ENCODE assay signal across 24 cellular contexts in genomic region chr19:2761876-2762782, GRCh38. TPM values are rescaled to one million over a fixed set of nuclear protein-coding genes. Genes with fewer than 3 reads are reported as not detected.
DNase-seq lines count a peak whose midpoint lies in the region; ATAC-seq, FAIRE-seq and TF ChIP-seq lines count a peak whose summit lies in the region.
"Had no signal": no experiment of that assay in that cellular context is flagged by ENCODE, and none has a peak within 500 bp of the region (broad histone marks: within the 10 kb centered on the region; RNA-seq: fewer than 3 reads in every experiment).

No MANE protein-coding gene starts in this region.

- H3K9ac ChIP-seq in HepG2 (ENCODE audit: insufficient read depth, low read depth, low read length), result no peak overlapping the region
- no peak overlapping the region for H3K9ac ChIP-seq in GM23248

- CTCF ChIA-PET in HepG2 (lab: Yijun Ruan, JAX; ENCODE audit: low intra/inter-chr PET ratio, low total read pairs), result no interaction called here

- in situ Hi-C loops in HepG2 (cut with HindIII; ENCODE audit: extremely low pct_ligation_motif_present, low pct_unique_long_range_greater_than_20kb) (no loop called here), GM13977 (cut with MboI; ENCODE audit: low pct_unique_long_range_greater_than_20kb, low sequenced_read_pairs, unreplicated experiment) (no loop called here), GM23248 (cut with MboI) (no loop called here)

- H3K27ac ChIP-seq in HepG2 (ENCODE audit: extremely low read length, insufficient read depth, low read length) (no peak overlapping the region), GM23248 (no peak overlapping the region)

- no peak for TF ChIP-seq RAD21 in HepG2 (CRISPR knock-in tag; IDR thresholded peaks at IDR 0.05)

- H3K4me1 ChIP-seq in HepG2 (ENCODE audit: insufficient read depth, low read length), result no peaks in the 10 kb centered on the region
- H3K4me1 ChIP-seq in GM23248 (ENCODE audit: insufficient read depth), result no peaks in the 10 kb centered on the region
- H3K4me1 ChIP-seq: BE2C had no signal

- no peaks in the 10 kb centered on the region for H3K27me3 ChIP-seq in HepG2 (ENCODE audit: control insufficient read depth in 1 of 2, insufficient read depth in 2 of 2, low read length in 2 of 2)
- no peaks in the 10 kb centered on the region for H3K27me3 ChIP-seq in GM23248 (replicated peaks; ENCODE audit: insufficient read depth)
- H3K27me3 ChIP-seq: BE2C had no signal

- no peak overlapping the region for H3K4me3 Mint-ChIP-seq in stimulated activated naive CD8-positive, alpha-beta T cell treated with anti-CD3 and anti-CD28 coated beads, Interleukin-15, amount 100 ng/mL, for 72 hours
- H3K4me3 Mint-ChIP-seq: CD4-positive, CD25-positive, alpha-beta regulatory T cell; CD8-positive, alpha-beta memory T cell; HFFc6; IgD-negative memory B cell had no signal

- no peaks in the 10 kb centered on the region for H3K9me3 Mint-ChIP-seq in stimulated activated naive CD8-positive, alpha-beta T cell treated with anti-CD3 and anti-CD28 coated beads, Interleukin-15, amount 100 ng/mL, for 72 hours
- H3K9me3 Mint-ChIP-seq: CD8-positive, alpha-beta memory T cell; HFFc6; IgD-negative memory B cell had no signal

- peaks cover 13% of the 10 kb centered on the region for H3K4me1 Mint-ChIP-seq in stimulated activated naive CD8-positive, alpha-beta T cell treated with anti-CD3 and anti-CD28 coated beads, Interleukin-15, amount 100 ng/mL, for 72 hours

- H3K27me3 Mint-ChIP-seq in stimulated activated naive CD8-positive, alpha-beta T cell treated with anti-CD3 and anti-CD28 coated beads, Interleukin-15, amount 100 ng/mL, for 72 hours, result no peaks in the 10 kb centered on the region
- H3K27me3 Mint-ChIP-seq: CD4-positive, CD25-positive, alpha-beta regulatory T cell; CD8-positive, alpha-beta memory T cell; IgD-negative memory B cell had no signal

- BruUV-seq in HepG2 (replicated peaks; lab: Mats Ljungman, UMichigan), result no TSS peak

- H4K20me1 ChIP-seq in HepG2 (ENCODE audit: insufficient read depth, low read length) (no peaks in the 10 kb centered on the region), GM23248 (ENCODE audit: insufficient read depth) (no peaks in the 10 kb centered on the region)

- TF ChIP-seq POLR2A in HepG2 (IDR thresholded peaks at IDR 0.05; ENCODE audit: insufficient read depth in 1 of 2, low read depth in 2 of 2, low read length in 2 of 2), result no peak

- no peaks in the 10 kb centered on the region for H3K9me2 ChIP-seq in GM23248 (ENCODE audit: insufficient read depth)

- intact Hi-C loops in HepG2 (cut with micrococcal nuclease; ENCODE audit: unreplicated experiment), result no loop called here

- POLR2A ChIA-PET in HepG2 (lab: Yijun Ruan, JAX), result no interaction called here

- 97% methylated on average over 35 of the region's 43 CpGs for WGBS in HepG2 (ENCODE audit: low lambda C conversion rate)
- WGBS in GM23248 (ENCODE audit: low coverage in 1 of 2, low lambda C conversion rate in 2 of 2, missing lambda C conversion rate in 2 of 2), 2 experiments, result 94 to 96% methylated on average over 37 to 43 of the region's 43 CpGs

- TF ChIP-seq CTCF in HepG2 (CRISPR knock-in tag; IDR thresholded peaks at IDR 0.05) (no peak), GM13977 (IDR thresholded peaks at IDR 0.05; ENCODE audit: extremely low read depth, insufficient read depth, missing control alignments) (no peak)

- no peak for ATAC-seq in stimulated activated naive CD8-positive, alpha-beta T cell treated with anti-CD3 and anti-CD28 coated beads, Interleukin-15, amount 100 ng/mL, for 72 hours
- no peak for ATAC-seq in stimulated activated naive CD8-positive, alpha-beta T cell treated with anti-CD3 and anti-CD28 coated beads, Interleukin-15, Interleukin-2, amounts not matched to agents 100 U/mL and 50 U/mL, for 24 hours
- ATAC-seq in HepG2, result no peak

- no peak for FAIRE-seq in HepG2 (lab: Jason Lieb, UNC)
- FAIRE-seq: A204.1, G401.6, GM12891, H1, HTR-8/SVneo had no signal

- H3K9me3 ChIP-seq in HepG2 (ENCODE audit: low read length) (no peaks in the 10 kb centered on the region), GM23248 (ENCODE audit: low read depth) (no peaks in the 10 kb centered on the region)
- H3K9me3 ChIP-seq: BE2C had no signal

- TF ChIP-seq EP300 in HepG2 (IDR thresholded peaks at IDR 0.05; ENCODE audit: low read depth in 2 of 2, low read length in 2 of 2) (no peak), HepG2 (CRISPR knock-in tag; IDR thresholded peaks at IDR 0.05; ENCODE audit: borderline replicate concordance) (no peak)

- H3K4me3 ChIP-seq in HepG2 (replicated peaks in 1 of 3; ENCODE audit: insufficient read depth in 1 of 3, low read depth in 2 of 3, low read length in 3 of 3) (no peak overlapping the region), GM23248 (no peak overlapping the region)

- H3F3A ChIP-seq in GM23248 (ENCODE audit: insufficient read depth), result no peaks in the 10 kb centered on the region

- H2AFZ ChIP-seq in HepG2 (ENCODE audit: low read length) (no peak overlapping the region), GM23248 (no peak overlapping the region)

- no peak overlapping the region for H3K4me2 ChIP-seq in HepG2 (ENCODE audit: low read depth, low read length)
- no peak overlapping the region for H3K4me2 ChIP-seq in GM23248 (ENCODE audit: unreplicated experiment)

- no peak for DNase-seq in stimulated activated naive CD8-positive, alpha-beta T cell treated with anti-CD3 and anti-CD28 coated beads, Interleukin-15, amount 100 ng/mL, for 72 hours
- DNase-seq in stimulated activated naive CD8-positive, alpha-beta T cell treated with anti-CD3 and anti-CD28 coated beads, Interleukin-15, Interleukin-2, amounts not matched to agents 100 U/mL and 50 U/mL, for 24 hours, result no peak
- DNase-seq in M059J (ENCODE audit: low read depth) (peak; percentile 33), HepG2 (ENCODE audit: low spot score) (no peak), GM13977 (ENCODE audit: low spot score) (no peak), GM23248 (no peak)
- DNase-seq in effector CD8-positive, alpha-beta T cell (lab: John Stamatoyannopoulos, UW), result no peak
- DNase-seq: ACHN; BE2C; C1 segment of cervical spinal cord; CD4-positive, CD25-positive, alpha-beta regulatory T cell; CD8-positive, alpha-beta memory T cell; COR-L47; DMS 273 treated with DMSO at 0.1 percent for 48 hours; DMS53; HCEC 1CT; HFFc6; KG1 had no signal

- no peaks in the 10 kb centered on the region for H3K79me2 ChIP-seq in HepG2 (ENCODE audit: insufficient read depth, low read length)
- no peaks in the 10 kb centered on the region for H3K79me2 ChIP-seq in GM23248 (ENCODE audit: insufficient read depth)

- peaks cover 36 to 75% of the 10 kb centered on the region in 2 experiments; a peak in 4 of 5 replicates for H3K36me3 ChIP-seq in HepG2 (replicated peaks in 1 of 2; ENCODE audit: control insufficient read depth in 1 of 2, insufficient read depth in 2 of 2, low read length in 2 of 2)
- H3K36me3 ChIP-seq in GM23248 (ENCODE audit: low read depth), result peaks cover 4% of the 10 kb centered on the region; the same call in 1 of the 2 replicates

- peak overlapping the region; percentile 25 to 91 for H3K27ac Mint-ChIP-seq in stimulated activated naive CD8-positive, alpha-beta T cell treated with anti-CD3 and anti-CD28 coated beads, Interleukin-15, amount 100 ng/mL, for 72 hours
- H3K27ac Mint-ChIP-seq: CD8-positive, alpha-beta memory T cell; HFFc6; IgD-negative memory B cell had no signal

RNA-seq across cellular contexts. Expression of gene SGTA, which starts 20.9 kb away (rescaled TPM):
- 60.4 and 87.9 TPM in 2 replicates for total RNA-seq in M059J (2014; rRNA removed; shearing (Covaris generic))
- 47.4 and 47.5 TPM in 2 replicates for total RNA-seq in HepG2 (2016; rRNA removed; fragmentation: Illumina TruSeq; extraction: Trizol)
- 15.4 and 15.7 TPM in 2 replicates for total RNA-seq in HepG2 (2016; cell fraction: cytosol; rRNA removed; fragmentation: Illumina TruSeq; extraction: Trizol; ENCODE audit: low read depth)
- total RNA-seq in HepG2 (2016; cell fraction: insoluble cytoplasmic fraction; rRNA removed; fragmentation: Illumina TruSeq; extraction: Trizol), result 38.4 and 51.3 TPM in 2 replicates
- total RNA-seq in HepG2 (2016; cell fraction: membrane; rRNA removed; fragmentation: Illumina TruSeq; extraction: Trizol), result 36.5 and 39.1 TPM in 2 replicates
- 22.7 and 29.7 TPM in 2 replicates for total RNA-seq in HepG2 (2016; cell fraction: nucleus; rRNA removed; fragmentation: Illumina TruSeq; extraction: Trizol)
- polyA plus RNA-seq in HepG2 (2011; rRNA removed) (43.0 and 43.9 TPM in 2 replicates), GM23248 (2016; fragmentation: Nextera tagmentation; extraction: Ambion mirVana) (66.0 and 66.2 TPM in 2 replicates)
- 36.5 and 53.7 TPM in 2 replicates for polyA plus RNA-seq in HepG2 (2011; cell fraction: cytosol; rRNA removed)
- polyA plus RNA-seq in HepG2 (2011; cell fraction: nucleus; rRNA removed), result 91.7 and 100.0 TPM in 2 replicates
- 31.5 and 46.4 TPM in 2 replicates for polyA plus RNA-seq in HepG2 (2012)
- 19.4 and 21.9 TPM in 2 replicates for polyA plus RNA-seq in HepG2 (2016; cell fraction: cytosol; fragmentation: Illumina TruSeq; extraction: Trizol; ENCODE audit: low read depth)
- 59.1 and 69.1 TPM in 2 replicates for polyA plus RNA-seq in HepG2 (2016; cell fraction: insoluble cytoplasmic fraction; fragmentation: Illumina TruSeq; extraction: Trizol; ENCODE audit: low read depth)
- polyA plus RNA-seq in HepG2 (2016; cell fraction: membrane; fragmentation: Illumina TruSeq; extraction: Trizol; ENCODE audit: low read depth), result 43.4 and 44.2 TPM in 2 replicates
- polyA plus RNA-seq in HepG2 (2016; cell fraction: nucleus; fragmentation: Illumina TruSeq; extraction: Trizol; ENCODE audit: insufficient read depth, low read depth), result 75.8 and 78.8 TPM in 2 replicates
- polyA minus RNA-seq in HepG2 (2011; rRNA and poly(A)+ RNA removed; ENCODE audit: low replicate concordance), result 33.4 and 37.8 TPM in 2 replicates
- 21.6 and 25.4 TPM in 2 replicates for polyA minus RNA-seq in HepG2 (2011; cell fraction: cytosol; rRNA and poly(A)+ RNA removed)
- polyA minus RNA-seq in HepG2 (2011; cell fraction: nucleus; rRNA and poly(A)+ RNA removed), result 12.1 and 13.1 TPM in 2 replicates
- total RNA-seq in GM23248 (2014; rRNA removed; shearing (Covaris generic)), result 56.1 and 57.5 TPM in 2 replicates

RNA-seq across cellular contexts. Expression of gene SLC39A3, which starts 22.3 kb away (rescaled TPM):
- total RNA-seq in M059J (2014; rRNA removed; shearing (Covaris generic)), result 73.7 and 80.4 TPM in 2 replicates
- total RNA-seq in HepG2 (2016; rRNA removed; fragmentation: Illumina TruSeq; extraction: Trizol), result 25.0 and 41.6 TPM in 2 replicates
- 28.6 and 43.2 TPM in 2 replicates for total RNA-seq in HepG2 (2016; cell fraction: cytosol; rRNA removed; fragmentation: Illumina TruSeq; extraction: Trizol; ENCODE audit: low read depth)
- total RNA-seq in HepG2 (2016; cell fraction: insoluble cytoplasmic fraction; rRNA removed; fragmentation: Illumina TruSeq; extraction: Trizol), result 19.6 and 44.5 TPM in 2 replicates
- total RNA-seq in HepG2 (2016; cell fraction: membrane; rRNA removed; fragmentation: Illumina TruSeq; extraction: Trizol), result 45.1 and 60.0 TPM in 2 replicates
- total RNA-seq in HepG2 (2016; cell fraction: nucleus; rRNA removed; fragmentation: Illumina TruSeq; extraction: Trizol), result 30.3 and 32.7 TPM in 2 replicates
- polyA plus RNA-seq in HepG2 (2011; rRNA removed), result 33.6 and 34.2 TPM in 2 replicates
- 39.9 and 48.2 TPM in 2 replicates for polyA plus RNA-seq in HepG2 (2011; cell fraction: cytosol; rRNA removed)
- 22.1 and 24.0 TPM in 2 replicates for polyA plus RNA-seq in HepG2 (2011; cell fraction: nucleus; rRNA removed)
- polyA plus RNA-seq in HepG2 (2012), result 18.4 and 30.9 TPM in 2 replicates
- 41.4 and 52.9 TPM in 2 replicates for polyA plus RNA-seq in HepG2 (2016; cell fraction: cytosol; fragmentation: Illumina TruSeq; extraction: Trizol; ENCODE audit: low read depth)
- 27.9 and 37.1 TPM in 2 replicates for polyA plus RNA-seq in HepG2 (2016; cell fraction: insoluble cytoplasmic fraction; fragmentation: Illumina TruSeq; extraction: Trizol; ENCODE audit: low read depth)
- polyA plus RNA-seq in HepG2 (2016; cell fraction: membrane; fragmentation: Illumina TruSeq; extraction: Trizol; ENCODE audit: low read depth), result 50.5 and 57.8 TPM in 2 replicates
- 65.1 and 70.7 TPM in 2 replicates for polyA plus RNA-seq in HepG2 (2016; cell fraction: nucleus; fragmentation: Illumina TruSeq; extraction: Trizol; ENCODE audit: insufficient read depth, low read depth)
- polyA minus RNA-seq in HepG2 (2011; rRNA and poly(A)+ RNA removed; ENCODE audit: low replicate concordance), result 38.4 and 71.1 TPM in 2 replicates
- 13.8 and 15.1 TPM in 2 replicates for polyA minus RNA-seq in HepG2 (2011; cell fraction: cytosol; rRNA and poly(A)+ RNA removed)
- polyA minus RNA-seq in HepG2 (2011; cell fraction: nucleus; rRNA and poly(A)+ RNA removed), result 8.5 and 9.3 TPM in 2 replicates
- total RNA-seq in GM23248 (2014; rRNA removed; shearing (Covaris generic)), result 38.4 and 50.9 TPM in 2 replicates
- polyA plus RNA-seq in GM23248 (2016; fragmentation: Nextera tagmentation; extraction: Ambion mirVana), result 45.0 and 45.2 TPM in 2 replicates

RNA-seq across cellular contexts. Expression of gene THOP1, which starts 23.2 kb away (rescaled TPM):
- 61.7 and 134 TPM in 2 replicates for total RNA-seq in M059J (2014; rRNA removed; shearing (Covaris generic))
- 98.1 and 116 TPM in 2 replicates for total RNA-seq in HepG2 (2016; rRNA removed; fragmentation: Illumina TruSeq; extraction: Trizol)
- total RNA-seq in HepG2 (2016; cell fraction: cytosol; rRNA removed; fragmentation: Illumina TruSeq; extraction: Trizol; ENCODE audit: low read depth), result 12.3 and 13.1 TPM in 2 replicates
- total RNA-seq in HepG2 (2016; cell fraction: insoluble cytoplasmic fraction; rRNA removed; fragmentation: Illumina TruSeq; extraction: Trizol), result 83.9 and 120 TPM in 2 replicates
- total RNA-seq in HepG2 (2016; cell fraction: membrane; rRNA removed; fragmentation: Illumina TruSeq; extraction: Trizol), result 35.7 and 37.5 TPM in 2 replicates
- 71.2 and 83.7 TPM in 2 replicates for total RNA-seq in HepG2 (2016; cell fraction: nucleus; rRNA removed; fragmentation: Illumina TruSeq; extraction: Trizol)
- polyA plus RNA-seq in HepG2 (2011; rRNA removed) (74.4 and 81.4 TPM in 2 replicates), GM23248 (2016; fragmentation: Nextera tagmentation; extraction: Ambion mirVana) (64.8 and 70.0 TPM in 2 replicates)
- 50.2 and 88.6 TPM in 2 replicates for polyA plus RNA-seq in HepG2 (2011; cell fraction: cytosol; rRNA removed)
- polyA plus RNA-seq in HepG2 (2011; cell fraction: nucleus; rRNA removed), result 183 and 242 TPM in 2 replicates
- polyA plus RNA-seq in HepG2 (2012), result 41.9 and 45.1 TPM in 2 replicates
- 9.6 TPM in 2 replicates for polyA plus RNA-seq in HepG2 (2016; cell fraction: cytosol; fragmentation: Illumina TruSeq; extraction: Trizol; ENCODE audit: low read depth)
- polyA plus RNA-seq in HepG2 (2016; cell fraction: insoluble cytoplasmic fraction; fragmentation: Illumina TruSeq; extraction: Trizol; ENCODE audit: low read depth), result 69.9 and 92.7 TPM in 2 replicates
- 20.1 and 20.4 TPM in 2 replicates for polyA plus RNA-seq in HepG2 (2016; cell fraction: membrane; fragmentation: Illumina TruSeq; extraction: Trizol; ENCODE audit: low read depth)
- 159 and 175 TPM in 2 replicates for polyA plus RNA-seq in HepG2 (2016; cell fraction: nucleus; fragmentation: Illumina TruSeq; extraction: Trizol; ENCODE audit: insufficient read depth, low read depth)
- polyA minus RNA-seq in HepG2 (2011; rRNA and poly(A)+ RNA removed; ENCODE audit: low replicate concordance), result 118 and 211 TPM in 2 replicates
- 39.9 and 51.4 TPM in 2 replicates for polyA minus RNA-seq in HepG2 (2011; cell fraction: cytosol; rRNA and poly(A)+ RNA removed)
- 26.3 and 32.6 TPM in 2 replicates for polyA minus RNA-seq in HepG2 (2011; cell fraction: nucleus; rRNA and poly(A)+ RNA removed)
- total RNA-seq in GM23248 (2014; rRNA removed; shearing (Covaris generic)), result 136 and 153 TPM in 2 replicates

RNA-seq across cellular contexts. Expression of gene DIRAS1, which starts 41.0 kb away (rescaled TPM):
- 1.2 and 1.6 TPM in 2 replicates for total RNA-seq in M059J (2014; rRNA removed; shearing (Covaris generic))
- total RNA-seq in HepG2 (2016; rRNA removed; fragmentation: Illumina TruSeq; extraction: Trizol), result 0.97 and 1.2 TPM in 2 replicates
- 0.61 and 0.62 TPM in 2 replicates for total RNA-seq in HepG2 (2016; cell fraction: cytosol; rRNA removed; fragmentation: Illumina TruSeq; extraction: Trizol; ENCODE audit: low read depth)
- 1.0 and 1.1 TPM in 2 replicates for total RNA-seq in HepG2 (2016; cell fraction: insoluble cytoplasmic fraction; rRNA removed; fragmentation: Illumina TruSeq; extraction: Trizol)
- total RNA-seq in HepG2 (2016; cell fraction: membrane; rRNA removed; fragmentation: Illumina TruSeq; extraction: Trizol), result 1.3 and 1.6 TPM in 2 replicates
- total RNA-seq in HepG2 (2016; cell fraction: nucleus; rRNA removed; fragmentation: Illumina TruSeq; extraction: Trizol), result 0.56 and 0.94 TPM in 2 replicates
- polyA plus RNA-seq in HepG2 (2011; rRNA removed) (1.8 and 2.9 TPM in 2 replicates), GM23248 (2016; fragmentation: Nextera tagmentation; extraction: Ambion mirVana) (2.6 TPM in 2 replicates)
- 1.7 and 2.2 TPM in 2 replicates for polyA plus RNA-seq in HepG2 (2011; cell fraction: cytosol; rRNA removed)
- polyA plus RNA-seq in HepG2 (2011; cell fraction: nucleus; rRNA removed), result 2.6 and 3.2 TPM in 2 replicates
- polyA plus RNA-seq in HepG2 (2012), result 1.3 and 1.7 TPM in 2 replicates
- 0.97 and 1.5 TPM in 2 replicates for polyA plus RNA-seq in HepG2 (2016; cell fraction: cytosol; fragmentation: Illumina TruSeq; extraction: Trizol; ENCODE audit: low read depth)
- 1.7 and 2.5 TPM in 2 replicates for polyA plus RNA-seq in HepG2 (2016; cell fraction: insoluble cytoplasmic fraction; fragmentation: Illumina TruSeq; extraction: Trizol; ENCODE audit: low read depth)
- polyA plus RNA-seq in HepG2 (2016; cell fraction: membrane; fragmentation: Illumina TruSeq; extraction: Trizol; ENCODE audit: low read depth), result 1.8 and 1.9 TPM in 2 replicates
- polyA plus RNA-seq in HepG2 (2016; cell fraction: nucleus; fragmentation: Illumina TruSeq; extraction: Trizol; ENCODE audit: insufficient read depth, low read depth), result 1.9 and 2.0 TPM in 2 replicates
- polyA minus RNA-seq in HepG2 (2011; rRNA and poly(A)+ RNA removed; ENCODE audit: low replicate concordance), result 0.35 and 2.3 TPM in 2 replicates
- polyA minus RNA-seq in HepG2 (2011; cell fraction: cytosol; rRNA and poly(A)+ RNA removed), result 1.7 and 1.8 TPM in 2 replicates
- 0.64 and 0.75 TPM in 2 replicates for polyA minus RNA-seq in HepG2 (2011; cell fraction: nucleus; rRNA and poly(A)+ RNA removed)
- 4.9 and 5.9 TPM in 2 replicates for total RNA-seq in GM23248 (2014; rRNA removed; shearing (Covaris generic))
- total RNA-seq: CD4-positive, CD25-positive, alpha-beta regulatory T cell had no signal
- polyA plus RNA-seq: CD4-positive, CD25-positive, alpha-beta regulatory T cell; CD8-positive, alpha-beta memory T cell had no signal

RNA-seq across cellular contexts. Expression of gene ZNF554, which starts 57.5 kb away (rescaled TPM):
- total RNA-seq in M059J (2014; rRNA removed; shearing (Covaris generic)), result 4.6 and 4.9 TPM in 2 replicates
- total RNA-seq in HepG2 (2016; rRNA removed; fragmentation: Illumina TruSeq; extraction: Trizol), result 2.7 and 3.0 TPM in 2 replicates
- total RNA-seq in HepG2 (2016; cell fraction: cytosol; rRNA removed; fragmentation: Illumina TruSeq; extraction: Trizol; ENCODE audit: low read depth), result 0.88 and 1.3 TPM in 2 replicates
- 2.8 and 2.9 TPM in 2 replicates for total RNA-seq in HepG2 (2016; cell fraction: insoluble cytoplasmic fraction; rRNA removed; fragmentation: Illumina TruSeq; extraction: Trizol)
- 2.2 and 2.7 TPM in 2 replicates for total RNA-seq in HepG2 (2016; cell fraction: membrane; rRNA removed; fragmentation: Illumina TruSeq; extraction: Trizol)
- total RNA-seq in HepG2 (2016; cell fraction: nucleus; rRNA removed; fragmentation: Illumina TruSeq; extraction: Trizol), result 2.4 and 2.6 TPM in 2 replicates
- polyA plus RNA-seq in HepG2 (2011; rRNA removed) (2.2 and 2.4 TPM in 2 replicates), GM23248 (2016; fragmentation: Nextera tagmentation; extraction: Ambion mirVana) (1.4 and 2.2 TPM in 2 replicates)
- 1.0 and 1.8 TPM in 2 replicates for polyA plus RNA-seq in HepG2 (2011; cell fraction: cytosol; rRNA removed)
- 2.7 and 4.3 TPM in 2 replicates for polyA plus RNA-seq in HepG2 (2011; cell fraction: nucleus; rRNA removed)
- 2.4 and 2.5 TPM in 2 replicates for polyA plus RNA-seq in HepG2 (2012)
- polyA plus RNA-seq in HepG2 (2016; cell fraction: cytosol; fragmentation: Illumina TruSeq; extraction: Trizol; ENCODE audit: low read depth), result 0.44 and 0.53 TPM in 2 replicates
- 1.6 and 1.8 TPM in 2 replicates for polyA plus RNA-seq in HepG2 (2016; cell fraction: insoluble cytoplasmic fraction; fragmentation: Illumina TruSeq; extraction: Trizol; ENCODE audit: low read depth)
- 1.1 and 1.3 TPM in 2 replicates for polyA plus RNA-seq in HepG2 (2016; cell fraction: membrane; fragmentation: Illumina TruSeq; extraction: Trizol; ENCODE audit: low read depth)
- polyA plus RNA-seq in HepG2 (2016; cell fraction: nucleus; fragmentation: Illumina TruSeq; extraction: Trizol; ENCODE audit: insufficient read depth, low read depth), result 4.4 and 5.6 TPM in 2 replicates
- polyA minus RNA-seq in HepG2 (2011; rRNA and poly(A)+ RNA removed; ENCODE audit: low replicate concordance), result 1.1 and 2.6 TPM in 2 replicates
- 1.5 and 1.6 TPM in 2 replicates for polyA minus RNA-seq in HepG2 (2011; cell fraction: cytosol; rRNA and poly(A)+ RNA removed)
- polyA minus RNA-seq in HepG2 (2011; cell fraction: nucleus; rRNA and poly(A)+ RNA removed), result 1.8 and 2.6 TPM in 2 replicates
- 2.9 and 3.0 TPM in 2 replicates for total RNA-seq in GM23248 (2014; rRNA removed; shearing (Covaris generic))
